19 cellular contexts compared by ENCODE assay signal in the genomic region with DNA sequence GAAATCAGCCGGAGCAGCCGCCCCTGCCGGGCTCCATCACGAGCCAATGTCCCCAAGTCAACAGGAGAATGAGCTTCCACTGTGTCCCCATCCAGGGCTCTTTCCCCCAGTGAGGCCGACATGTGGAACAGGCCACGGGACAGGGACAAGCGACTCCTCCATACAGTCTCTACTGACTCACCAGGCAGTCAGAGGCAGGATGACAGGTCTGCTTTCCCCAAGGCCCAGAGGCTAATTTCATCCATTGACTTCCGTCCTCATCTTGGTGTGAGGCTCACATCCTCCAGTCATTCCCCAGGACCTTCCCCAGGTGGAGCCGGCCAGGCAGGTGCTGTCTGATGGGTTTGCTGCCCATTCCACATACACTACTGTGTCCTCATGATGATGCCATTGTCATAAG. TPM values are rescaled to one million over a fixed set of nuclear protein-coding genes. Genes with fewer than 3 reads are reported as not detected.
DNase-seq lines count a peak whose midpoint lies in the region; ATAC-seq and TF ChIP-seq lines count a peak whose summit lies in the region.
"Had no signal": no experiment of that assay in that cellular context is flagged by ENCODE, and none has a peak within 500 bp of the region (broad histone marks: within the 10 kb centered on the region; RNA-seq: fewer than 3 reads in every experiment).

No MANE protein-coding gene starts in this region.

- BruUV-seq in PC-3 (replicated peaks; lab: Mats Ljungman, UMichigan): no TSS peak

- intact Hi-C loops in PC-3 (cut with micrococcal nuclease): no loop called here

- H3K79me2 ChIP-seq in PC-3 (ENCODE audit: low read length): no peaks in the 10 kb centered on the region

- no peaks in the 10 kb centered on the region for H3K27me3 Mint-ChIP-seq in mesothelial cell of epicardium (ENCODE audit: low read depth)

- no peaks in the 10 kb centered on the region for H3F3A ChIP-seq in PC-3 (ENCODE audit: low read length, unreplicated experiment)

- H3K27ac Mint-ChIP-seq in mesothelial cell of epicardium: no peak overlapping the region
- H3K27ac Mint-ChIP-seq: CD8-positive, alpha-beta T cell; IgD-negative memory B cell had no signal

- no peaks in the 10 kb centered on the region for H4K20me1 ChIP-seq in PC-3 (ENCODE audit: low read length)

- H3K4me2 ChIP-seq in PC-3 (ENCODE audit: low read length): no peak overlapping the region

- H3K9me3 ChIP-seq in PC-3 (ENCODE audit: low read length) (no peaks in the 10 kb centered on the region), upper lobe of left lung (no peaks in the 10 kb centered on the region)
- H3K9me3 ChIP-seq: BE2C had no signal

- no peaks in the 10 kb centered on the region for H3K9me2 ChIP-seq in PC-3 (replicated peaks; ENCODE audit: low read length)

- no peak overlapping the region for H2AFZ ChIP-seq in PC-3 (ENCODE audit: low read length)

- no peak overlapping the region for H3K4me3 Mint-ChIP-seq in mesothelial cell of epicardium
- H3K4me3 Mint-ChIP-seq: CD8-positive, alpha-beta T cell; IgD-negative memory B cell had no signal

- 80 to 100% methylated on average over 1 to 9 of the region's 9 CpGs for WGBS in upper lobe of left lung, 2 donors

- no peak overlapping the region for H3K4me3 ChIP-seq in PC-3 (ENCODE audit: low read length)
- H3K4me3 ChIP-seq in upper lobe of left lung: peak overlapping the region in 3 of 4 donors; percentile 28 to 42 (median 34)

- TF ChIP-seq CTCF in PC-3 (conservative IDR thresholded peaks at IDR 0.05; ENCODE audit: low read depth, low read length) (no peak), upper lobe of left lung (IDR thresholded peaks at IDR 0.05) (no peak), mesothelial cell of epicardium (IDR thresholded peaks at IDR 0.05; ENCODE audit: unreplicated experiment) (no peak)

- CTCF ChIA-PET in PC-3 (lab: Charles Lee): no interaction called here

- POLR2A ChIA-PET in PC-3 (lab: Charles Lee; ENCODE audit: unreplicated experiment): interaction anchor here (0.6 kb wide), 1 partner anchor 47 kb away, joined by 6 read pairs; no protein-coding TSS in a partner anchor

- DNase-seq in ELR (ENCODE audit: low read depth): peak; percentile 43
- peak; percentile 62 for DNase-seq in PC-3
- DNase-seq in upper lobe of left lung: no peak
- DNase-seq in GM19238 (ENCODE audit: insufficient read length, low spot score): no peak
- no peak for DNase-seq in stimulated activated naive CD4-positive, alpha-beta T cell (lab: John Stamatoyannopoulos, UW)
- no peak for DNase-seq in mesothelial cell of epicardium (ENCODE audit: low spot score in 2 of 2, unreplicated experiment in 2 of 2)
- DNase-seq: BE2C; CD8-positive, alpha-beta T cell; GF-D8; Kasumi-1; NCI-H1105 treated with DMSO at 0.1 percent for 48 hours; NCI-H187; NCI-H345; NCI-H526 had no signal

- no peaks in the 10 kb centered on the region for H3K36me3 ChIP-seq in PC-3 (ENCODE audit: low read depth, low read length)
- H3K36me3 ChIP-seq in upper lobe of left lung: no peaks in the 10 kb centered on the region
- H3K36me3 ChIP-seq: BE2C had no signal

- H3K27ac ChIP-seq in PC-3 (ENCODE audit: low read length) (peak overlapping the region; percentile 52), upper lobe of left lung (peak overlapping the region in 2 of 4 donors; percentile 63 to 79)
- H3K27ac ChIP-seq: RWPE1 had no signal

- H3K4me1 ChIP-seq in PC-3 (ENCODE audit: insufficient read depth, low read length) (peaks cover 39% of the 10 kb centered on the region), upper lobe of left lung (peaks cover 0 to 13% (median 6%) of the 10 kb centered on the region in 4 donors)
- H3K4me1 ChIP-seq: BE2C had no signal

- no peak for TF ChIP-seq EP300 in upper lobe of left lung (IDR thresholded peaks at IDR 0.05)

- H3K27me3 ChIP-seq in PC-3 (ENCODE audit: low read length): no peaks in the 10 kb centered on the region
- no peaks in the 10 kb centered on the region for H3K27me3 ChIP-seq in upper lobe of left lung

- H3K4me1 Mint-ChIP-seq in mesothelial cell of epicardium: no peaks in the 10 kb centered on the region

- no peaks in the 10 kb centered on the region for H3K36me3 Mint-ChIP-seq in mesothelial cell of epicardium
- H3K36me3 Mint-ChIP-seq: CD8-positive, alpha-beta T cell; IgD-negative memory B cell had no signal

- peak in 1 of 4 donors; percentile 8 for TF ChIP-seq POLR2A in upper lobe of left lung (IDR thresholded peaks at IDR 0.05)

- peak overlapping the region; percentile 27; the same call in 1 of the 2 replicates for H3K9ac ChIP-seq in PC-3 (ENCODE audit: low read length)

- peaks cover 61% of the 10 kb centered on the region for H3K9me3 Mint-ChIP-seq in mesothelial cell of epicardium
- H3K9me3 Mint-ChIP-seq: CD8-positive, alpha-beta T cell; IgD-negative memory B cell had no signal

- ATAC-seq in PC-3: peak; percentile 48
- ATAC-seq in esophagus mucosa: peak; percentile 70
- ATAC-seq in upper lobe of left lung (ENCODE audit: low FRiP score in 2 of 2): no peak
- ATAC-seq: CD8-positive, alpha-beta T cell had no signal

RNA-seq across cellular contexts. Expression of a gene that starts 3.5 kb away (rescaled TPM):
- 7.1 and 9.0 TPM in 2 replicates for total RNA-seq in PC-3 (2014; rRNA removed)
- total RNA-seq in esophagus mucosa: 268 TPM
- 100 to 1,000 TPM; 140 to 651 (median 539) TPM for total RNA-seq in upper lobe of left lung
- not detected in 3 replicates for total RNA-seq in mesothelial cell of epicardium
- total RNA-seq: CD8-positive, alpha-beta T cell; H1; HT1080 had no signal

RNA-seq across cellular contexts. Expression of a gene that starts 37.5 kb away (rescaled TPM):
- not detected in 2 replicates for total RNA-seq in PC-3 (2014; rRNA removed)
- total RNA-seq in esophagus mucosa: not detected
- 1 to 10 TPM in 5 of 6 donors, not detected in 1; 1.4 to 6.0 (median 2.7) TPM for total RNA-seq in upper lobe of left lung
- total RNA-seq in mesothelial cell of epicardium: not detected in 3 replicates
- total RNA-seq: CD8-positive, alpha-beta T cell; H1; HT1080 had no signal

RNA-seq across cellular contexts. Expression of a gene that starts 50.4 kb away (rescaled TPM):
- total RNA-seq in PC-3 (2014; rRNA removed) (0.75 and 2.8 TPM in 2 replicates), esophagus mucosa (369 TPM), upper lobe of left lung (10 to 100 TPM in 4 of 6 donors, 1 to 10 TPM in 2; 5.5 to 55.2 (median 23.8) TPM), mesothelial cell of epicardium (not detected in 3 replicates)
- total RNA-seq: CD8-positive, alpha-beta T cell; H1; HT1080 had no signal

Comparison
In these comparisons a context has a peak if more than half of its experiments do, and no peak if none do; other contexts are left out.
1. DNase-seq: peak in ELR (single experiment) and PC-3 (single experiment); none in upper lobe of left lung (0 of 2), GM19238 (single experiment), stimulated activated naive CD4-positive, alpha-beta T cell (0 of 6) and mesothelial cell of epicardium (0 of 2).
2. ATAC-seq: peak in PC-3 (single experiment) and esophagus mucosa (single experiment); none in upper lobe of left lung (0 of 2).
3. RNA of a gene that starts 3.5 kb away (total RNA-seq): 140 to 651 TPM in upper lobe of left lung and 268 TPM in esophagus mucosa (single experiment); 7.1 to 9.0 TPM in PC-3 and not detected in mesothelial cell of epicardium; every median in the first group is over 10 times any median in the second.